In the genomic region with DNA sequence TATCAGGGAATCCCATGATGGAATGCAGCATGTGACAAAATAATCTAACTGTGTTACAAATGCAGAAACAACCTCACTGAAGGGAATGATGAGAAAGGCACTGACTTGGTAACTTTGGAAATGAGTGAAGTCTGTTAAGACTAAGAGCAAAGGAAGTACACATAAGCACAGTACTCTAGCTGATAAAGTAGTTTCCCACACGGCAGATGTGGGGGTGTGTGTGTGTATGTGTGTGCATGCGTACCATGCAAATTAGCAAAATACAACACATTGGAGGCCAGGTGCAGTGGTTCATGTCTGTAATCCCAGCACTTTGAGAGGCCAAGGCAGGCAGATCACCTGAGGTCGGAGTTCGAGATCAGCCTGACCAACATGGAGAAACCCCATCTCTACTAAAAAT, we compare ENCODE assay signal across 28 cellular contexts. TPM values are rescaled to one million over a fixed set of nuclear protein-coding genes. Genes with fewer than 3 reads are reported as not detected.
"Had no signal": no experiment of that assay in that cellular context is flagged by ENCODE, and none has a peak within 500 bp of the region (broad histone marks: within the 10 kb centered on the region; RNA-seq: fewer than 3 reads in every experiment).

No MANE protein-coding gene starts in this region.

- H3K4me3 ChIP-seq: colonic mucosa, dorsolateral prefrontal cortex, left lung, stomach, suprapubic skin, tibial nerve had no signal

- H3K9me3 ChIP-seq: colonic mucosa, suprapubic skin had no signal

- FAIRE-seq: bronchial epithelial cell, endothelial cell of umbilical vein, small intestine had no signal

- H3K27me3 ChIP-seq: colonic mucosa, dorsolateral prefrontal cortex, left lung, suprapubic skin, tibial nerve had no signal

- H3K4me1 ChIP-seq: colonic mucosa, left lung, stomach, suprapubic skin, tibial nerve had no signal

- DNase-seq: activated CD4-positive, alpha-beta memory T cell treated with anti-CD3 and anti-CD28 coated beads, Interleukin-2, amount 10 ng/mL, durations not matched to agents 7 days and 5 days; activated CD4-positive, alpha-beta T cell treated with anti-CD3 and anti-CD28 coated beads, Interleukin-2, amount 10 ng/mL, durations not matched to agents 24 days and 14 days; activated effector memory CD4-positive, alpha-beta T cell treated with Interleukin-2 at 50 U/mL for 16 hours; activated naive CD4-positive, alpha-beta T cell treated with anti-CD3 and anti-CD28 coated beads for 36 hours; activated T-cell treated with anti-CD3 and anti-CD28 coated beads, Interleukin-2, amount 50 U/mL, for 72 hours; amygdala; colonic mucosa; dorsolateral prefrontal cortex; effector memory CD8-positive, alpha-beta T cell; foreskin melanocyte; left lung; naive thymus-derived CD4-positive, alpha-beta T cell; posterior cingulate gyrus; small intestine; stimulated activated CD4-positive, alpha-beta T cell treated with anti-CD3 and anti-CD28 coated beads, Interleukin-2, amount 100 ng/mL, for 24 hours; stomach had no signal

- H3K36me3 ChIP-seq: colonic mucosa, left lung, stomach, suprapubic skin, tibial nerve had no signal

- H3K27ac ChIP-seq: colonic mucosa, dorsolateral prefrontal cortex, left lung, stomach, suprapubic skin, tibial nerve had no signal

RNA-seq across cellular contexts. Expression of a gene that starts 16.6 kb away (rescaled TPM):
- total RNA-seq: bronchial epithelial cell, endothelial cell of umbilical vein, kidney epithelial cell, lung microvascular endothelial cell, neural crest cell, urinary bladder had no signal
- polyA plus RNA-seq: endothelial cell of umbilical vein had no signal

RNA-seq across cellular contexts. Expression of a gene that starts 37.7 kb away (rescaled TPM):
- total RNA-seq: activated CD4-positive, alpha-beta memory T cell treated with anti-CD3 and anti-CD28 coated beads, Interleukin-2, amount 10 ng/mL, durations not matched to agents 7 days and 5 days; activated CD4-positive, alpha-beta T cell treated with anti-CD3 and anti-CD28 coated beads, Interleukin-2, amount 10 ng/mL, durations not matched to agents 24 days and 14 days; activated naive CD4-positive, alpha-beta T cell treated with anti-CD3 and anti-CD28 coated beads for 36 hours; activated T-cell treated with anti-CD3 and anti-CD28 coated beads, Interleukin-2, amount 50 U/mL, for 72 hours; bronchial epithelial cell; colonic mucosa; endothelial cell of umbilical vein; esophagus mucosa; kidney epithelial cell; left lung; lung microvascular endothelial cell; naive thymus-derived CD4-positive, alpha-beta T cell; neural crest cell; omental fat pad; sciatic nerve; suprapubic skin; T-helper 2 cell treated with Interferon-gamma antibody and Interleukin-4, amounts not matched to agents 100 ng/mL and 5 ng/mL, for 36 hours; tibial nerve; urinary bladder had no signal
- polyA plus RNA-seq: endothelial cell of umbilical vein; naive thymus-derived CD4-positive, alpha-beta T cell; small intestine; stomach; urinary bladder had no signal
